In the genomic region with DNA sequence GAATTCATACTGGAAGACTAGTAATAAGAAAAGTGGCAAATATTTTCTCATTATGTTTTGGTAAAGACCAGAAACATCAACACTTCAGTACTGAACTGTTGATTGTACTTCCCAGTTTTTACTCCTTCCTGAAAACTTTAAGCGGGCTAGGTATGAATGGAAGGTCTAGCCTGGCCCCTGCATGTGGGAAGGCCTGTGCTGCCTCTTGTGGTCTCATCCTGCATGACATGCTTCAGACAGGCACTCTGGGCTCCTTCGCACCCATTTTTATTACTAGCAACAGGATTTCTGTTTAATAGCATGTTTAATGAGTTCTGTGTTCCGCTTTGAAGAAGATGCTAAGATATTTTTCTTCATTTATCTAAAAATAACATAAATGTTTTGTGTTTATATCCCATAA, we compare ENCODE assay signal across 10 cellular contexts.
DNase-seq lines count a peak whose midpoint lies in the region; ATAC-seq and TF ChIP-seq lines count a peak whose summit lies in the region.
"Had no signal": no experiment of that assay in that cellular context is flagged by ENCODE, and none has a peak within 500 bp of the region (broad histone marks: within the 10 kb centered on the region; RNA-seq: fewer than 3 reads in every experiment).

No MANE protein-coding gene starts in this region.

- intact Hi-C loops in dorsolateral prefrontal cortex (cut with DNase I) = no loop called here

- H2BK12ac ChIP-seq in neuronal stem cell (ENCODE audit: low read length) = no peak overlapping the region

- H4K8ac ChIP-seq in neuronal stem cell (ENCODE audit: low read depth, low read length) = no peak overlapping the region

- no peaks in the 10 kb centered on the region for H3K79me1 ChIP-seq in neuronal stem cell (ENCODE audit: low read depth, low read length)

- H3K4me1 Mint-ChIP-seq in progenitor cell of endocrine pancreas (ENCODE audit: low read depth) = peaks cover 8% of the 10 kb centered on the region
- H3K4me1 Mint-ChIP-seq: activated naive CD4-positive, alpha-beta T cell treated with anti-CD3 and anti-CD28 coated beads, Interleukin-2, amount 50 U/mL, for 24 hours had no signal

- no peak overlapping the region for H2BK120ac ChIP-seq in neuronal stem cell (ENCODE audit: low read depth, low read length)

- no peaks in the 10 kb centered on the region for H3K9me3 Mint-ChIP-seq in progenitor cell of endocrine pancreas (ENCODE audit: low read depth)
- H3K9me3 Mint-ChIP-seq: activated naive CD4-positive, alpha-beta T cell treated with anti-CD3 and anti-CD28 coated beads, Interleukin-2, amount 50 U/mL, for 24 hours had no signal

- H3K27me3 Mint-ChIP-seq in progenitor cell of endocrine pancreas = no peaks in the 10 kb centered on the region

- H3K9me3 ChIP-seq in neuronal stem cell (replicated peaks in 1 of 2; ENCODE audit: control insufficient read depth in 2 of 2, insufficient read depth in 1 of 2, low read depth in 1 of 2, low read length in 2 of 2) = no peaks in the 10 kb centered on the region
- H3K9me3 ChIP-seq: BLaER1 treated with 17β-estradiol and CSF1 and Interleukin-3, amounts not matched to agents 10 nM and 100 nM had no signal

- H3K14ac ChIP-seq in neuronal stem cell (ENCODE audit: low read length) = no peak overlapping the region

- no peak overlapping the region for H3K27ac ChIP-seq in KMS-11
- peak overlapping the region in 3 of 59 donors; percentile 2 to 69 (median 33) for H3K27ac ChIP-seq in dorsolateral prefrontal cortex
- H3K27ac ChIP-seq in neuronal stem cell (replicated peaks; ENCODE audit: low read length) = no peak overlapping the region
- H3K27ac ChIP-seq: BLaER1 treated with 17β-estradiol and CSF1 and Interleukin-3, amounts not matched to agents 10 nM and 100 nM had no signal

- no peaks in the 10 kb centered on the region for H3K27me3 ChIP-seq in KMS-11 (ENCODE audit: insufficient read depth, low read depth)
- H3K27me3 ChIP-seq in dorsolateral prefrontal cortex = no peaks in the 10 kb centered on the region
- no peaks in the 10 kb centered on the region for H3K27me3 ChIP-seq in neuronal stem cell (ENCODE audit: control insufficient read depth in 3 of 3, insufficient read depth in 3 of 3, low read depth in 1 of 3, low read length in 3 of 3)
- H3K27me3 ChIP-seq: BLaER1 treated with 17β-estradiol and CSF1 and Interleukin-3, amounts not matched to agents 10 nM and 100 nM had no signal

- no peak overlapping the region for H3K4ac ChIP-seq in neuronal stem cell (ENCODE audit: low read length)

- H3K4me3 Mint-ChIP-seq in progenitor cell of endocrine pancreas (ENCODE audit: low read depth) = no peak overlapping the region
- H3K4me3 Mint-ChIP-seq: activated naive CD4-positive, alpha-beta T cell treated with anti-CD3 and anti-CD28 coated beads, Interleukin-2, amount 50 U/mL, for 24 hours had no signal

- no peak overlapping the region for H4K91ac ChIP-seq in neuronal stem cell (ENCODE audit: low read depth, low read length, poor library complexity)

- H2BK15ac ChIP-seq in neuronal stem cell (ENCODE audit: low read length) = no peak overlapping the region

- 0 out of 2 replicates have a peak, but pooled peaks have one; percentile 41 for TF ChIP-seq CTCF in KMS-11 (conservative IDR thresholded peaks at IDR 0.05; ENCODE audit: low read depth, low read length)
- TF ChIP-seq CTCF in dorsolateral prefrontal cortex (IDR thresholded peaks at IDR 0.05 in 54 of 56, conservative IDR thresholded peaks at IDR 0.05 in 2 of 56; ENCODE audit: low read depth in 1 of 56, partially characterized antibody in 56 of 56) = peak in 45 of 56 donors; percentile 16 to 56 (median 33)
- TF ChIP-seq CTCF in progenitor cell of endocrine pancreas (IDR thresholded peaks at IDR 0.05; ENCODE audit: unreplicated experiment) = peak; percentile 42

- H3K4me2 ChIP-seq in KMS-11 = no peak overlapping the region
- no peak overlapping the region for H3K4me2 ChIP-seq in neuronal stem cell (ENCODE audit: insufficient read depth, low read length, poor library complexity, severe bottlenecking)
- H3K4me2 ChIP-seq: BLaER1 treated with 17β-estradiol and CSF1 and Interleukin-3, amounts not matched to agents 10 nM and 100 nM had no signal

- H3K27ac Mint-ChIP-seq in progenitor cell of endocrine pancreas = no peak overlapping the region
- H3K27ac Mint-ChIP-seq: activated naive CD4-positive, alpha-beta T cell treated with anti-CD3 and anti-CD28 coated beads, Interleukin-2, amount 50 U/mL, for 24 hours had no signal

- H3K36me3 Mint-ChIP-seq in progenitor cell of endocrine pancreas (ENCODE audit: insufficient read depth) = no peaks in the 10 kb centered on the region
- H3K36me3 Mint-ChIP-seq: activated naive CD4-positive, alpha-beta T cell treated with anti-CD3 and anti-CD28 coated beads, Interleukin-2, amount 50 U/mL, for 24 hours had no signal

- no peak overlapping the region for H3K18ac ChIP-seq in neuronal stem cell (ENCODE audit: low read length)

- peak; percentile 54 for DNase-seq in NCI-H82 (lab: John Stamatoyannopoulos, UW)
- no peak for DNase-seq in NCI-H82 treated with DMSO at 0.1 percent for 48 hours (lab: John Stamatoyannopoulos, UW; ENCODE audit: unreplicated experiment)
- no peak for DNase-seq in dorsolateral prefrontal cortex
- DNase-seq in progenitor cell of endocrine pancreas (ENCODE audit: low spot score, unreplicated experiment) = no peak
- DNase-seq in neuronal stem cell (ENCODE audit: low spot score) = no peak
- DNase-seq in NK-92 (lab: John Stamatoyannopoulos, UW; ENCODE audit: unreplicated experiment) = no peak

- H2AK5ac ChIP-seq in neuronal stem cell (ENCODE audit: low read depth, low read length) = no peak overlapping the region

- H3K36me3 ChIP-seq in KMS-11 (ENCODE audit: insufficient read depth) (no peaks in the 10 kb centered on the region), neuronal stem cell (replicated peaks in 1 of 2; ENCODE audit: control insufficient read depth in 2 of 2, insufficient read depth in 2 of 2, low read length in 2 of 2) (peaks cover 0 to 1% of the 10 kb centered on the region in 2 donors)
- H3K36me3 ChIP-seq: BLaER1 treated with 17β-estradiol and CSF1 and Interleukin-3, amounts not matched to agents 10 nM and 100 nM had no signal

- no peak overlapping the region for H3K23ac ChIP-seq in neuronal stem cell (ENCODE audit: low read depth, low read length, poor library complexity)

- no peaks in the 10 kb centered on the region for H3K4me1 ChIP-seq in KMS-11 (ENCODE audit: low read depth, poor library complexity, severe bottlenecking)
- H3K4me1 ChIP-seq in neuronal stem cell (ENCODE audit: control insufficient read depth in 2 of 2, insufficient read depth in 1 of 2, low read depth in 1 of 2, low read length in 2 of 2) = peaks cover 2 to 3% of the 10 kb centered on the region in 2 donors
- H3K4me1 ChIP-seq: BLaER1 treated with 17β-estradiol and CSF1 and Interleukin-3, amounts not matched to agents 10 nM and 100 nM had no signal

- no peak overlapping the region for H3K4me3 ChIP-seq in KMS-11 (IDR thresholded peaks at IDR 0.05; ENCODE audit: insufficient read depth, low read depth, low read length)
- H3K4me3 ChIP-seq in dorsolateral prefrontal cortex = no peak overlapping the region
- H3K4me3 ChIP-seq in neuronal stem cell (ENCODE audit: low read length in 2 of 2) = no peak overlapping the region
- H3K4me3 ChIP-seq: BLaER1 treated with 17β-estradiol and CSF1 and Interleukin-3, amounts not matched to agents 10 nM and 100 nM had no signal

- H3K79me2 ChIP-seq in KMS-11 (ENCODE audit: insufficient read depth, low read depth) = no peaks in the 10 kb centered on the region

- WGBS in neuronal stem cell (ENCODE audit: extremely low coverage in 2 of 2, insufficient read length in 2 of 2, insufficient replicate concordance in 1 of 2), 2 donors = no CpG with 5 or more reads among the region's 3 CpGs

- no peak for ATAC-seq in HG03469 (IDR thresholded peaks at IDR 0.05; ENCODE audit: unreplicated experiment)

- no peaks in the 10 kb centered on the region for H4K20me1 ChIP-seq in KMS-11 (ENCODE audit: insufficient read depth)
- H4K20me1 ChIP-seq: BLaER1 treated with 17β-estradiol and CSF1 and Interleukin-3, amounts not matched to agents 10 nM and 100 nM had no signal

- no peak overlapping the region for H2BK5ac ChIP-seq in neuronal stem cell (ENCODE audit: low read length)

- H2AFZ ChIP-seq in KMS-11 (ENCODE audit: low read depth) (no peak overlapping the region), neuronal stem cell (ENCODE audit: low read length) (no peak overlapping the region)

- H3K9ac ChIP-seq in KMS-11 = no peak overlapping the region
- no peak overlapping the region for H3K9ac ChIP-seq in neuronal stem cell (ENCODE audit: low read depth, low read length, poor library complexity)
- H3K9ac ChIP-seq: BLaER1 treated with 17β-estradiol and CSF1 and Interleukin-3, amounts not matched to agents 10 nM and 100 nM had no signal
